Comparison of ENCODE assay signal across 1 cellular context in the genomic region with DNA sequence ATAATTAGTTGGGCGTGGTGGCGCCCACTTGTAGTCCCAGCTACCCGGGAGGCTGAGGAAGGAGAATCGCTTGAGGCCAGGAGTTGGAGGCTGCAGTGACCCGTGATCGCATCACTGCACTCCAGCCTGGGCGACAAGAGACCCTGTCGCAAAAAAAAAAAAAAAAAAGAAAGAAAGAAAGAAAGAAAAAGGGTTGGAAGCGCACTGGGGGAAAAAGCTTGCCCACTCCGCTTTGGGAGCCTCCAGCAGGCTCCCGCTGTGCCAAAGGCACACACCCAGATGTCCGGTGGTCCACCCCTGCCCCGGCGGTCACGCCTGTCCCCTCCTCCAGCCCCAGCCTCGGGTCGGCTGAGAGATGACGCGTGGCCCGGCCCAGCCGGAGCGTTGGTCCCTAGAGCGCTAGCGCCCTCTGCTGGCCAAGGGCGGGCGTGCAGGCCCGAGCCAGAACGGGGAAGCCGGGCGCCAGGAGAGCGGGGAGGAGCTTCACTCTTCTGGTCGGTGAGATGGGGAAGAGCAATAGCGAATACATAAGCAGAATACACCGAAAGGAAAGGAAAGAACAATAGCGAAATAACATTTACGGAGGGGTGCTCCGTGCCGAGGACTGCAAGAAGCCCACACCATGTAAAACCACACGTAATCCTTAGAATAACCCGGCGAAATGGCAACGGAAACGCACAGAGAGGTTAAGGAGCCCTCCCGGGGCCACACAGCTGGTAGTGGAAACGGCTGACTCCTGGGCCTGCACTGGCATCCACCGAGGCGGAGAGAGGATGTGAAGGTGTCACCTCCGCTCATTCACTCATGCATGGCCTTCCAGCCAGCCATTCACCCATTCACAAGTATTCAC.
TF ChIP-seq lines count a peak whose summit lies in the region.

No MANE protein-coding gene starts in this region.

TF ChIP-seq in K562, 482 proteins besides CTCF, POLR2A, EP300 and RAD21 (continued from another document and continues in another):
- TF ChIP-seq PHF8 (IDR thresholded peaks at IDR 0.05; ENCODE audit: borderline replicate concordance, low read length) (peak; percentile 52; the same call in 1 of the 2 replicates), SUPT5H (IDR thresholded peaks at IDR 0.05) (peak; percentile 49; the same call in 1 of the 2 replicates), FIP1L1 (IDR thresholded peaks at IDR 0.05; ENCODE audit: low read depth, low read length, poor library complexity, severe bottlenecking) (peak; percentile 47), CCNT2 (IDR thresholded peaks at IDR 0.05; ENCODE audit: borderline replicate concordance, extremely low read depth, insufficient read length, low read depth, low read length) (peak; percentile 54), HMG20A (CRISPR knock-in tag; conservative IDR thresholded peaks at IDR 0.05) (no peak), REST (CRISPR knock-in tag; IDR thresholded peaks at IDR 0.05; ENCODE audit: low read depth) (no peak), TCFL5 (CRISPR knock-in tag; conservative IDR thresholded peaks at IDR 0.05) (no peak), SMARCA5 (IDR thresholded peaks at IDR 0.05) (peak; percentile 93), KAT7 (CRISPR knock-in tag; IDR thresholded peaks at IDR 0.05; ENCODE audit: borderline replicate concordance) (no peak), CHCHD3 (CRISPR knock-in tag; IDR thresholded peaks at IDR 0.05) (no peak), ZNF512 (tag; IDR thresholded peaks at IDR 0.05) (no peak), ZNF224 (CRISPR knock-in tag; IDR thresholded peaks at IDR 0.05) (0 out of 2 replicates have a peak, but pooled peaks have one; percentile 67), ARID1B (IDR thresholded peaks at IDR 0.05) (peak; percentile 15; the same call in 1 of the 2 replicates), EHMT2 (IDR thresholded peaks at IDR 0.05) (no peak), TRIM28 (IDR thresholded peaks at IDR 0.05) (0 out of 2 replicates have a peak, but pooled peaks have one; percentile 15), SOX6 (IDR thresholded peaks at IDR 0.05) (peak; percentile 46; the same call in 1 of the 2 replicates), ARID2 (IDR thresholded peaks at IDR 0.05) (peak; percentile 99), EP400 (IDR thresholded peaks at IDR 0.05) (peak; percentile 89), ZNF639 (CRISPR knock-in tag; conservative IDR thresholded peaks at IDR 0.05 in 1 of 2, IDR thresholded peaks at IDR 0.05 in 1 of 2) (no peak; a peak in 1 of 4 replicates), L3MBTL2 (IDR thresholded peaks at IDR 0.05) (peak; percentile 86), HDAC2 (IDR thresholded peaks at IDR 0.05) (peak; percentile 94), VEZF1 (CRISPR knock-in tag; IDR thresholded peaks at IDR 0.05) (peak; percentile 68), ZNF592 (IDR thresholded peaks at IDR 0.05) (peak; percentile 71), ZNF24 (IDR thresholded peaks at IDR 0.05) (0 out of 2 replicates have a peak, but pooled peaks have one; percentile 27), MAZ (CRISPR knock-in tag; conservative IDR thresholded peaks at IDR 0.05 in 1 of 2, IDR thresholded peaks at IDR 0.05 in 1 of 2) (peak; percentile 69 to 96; a peak in 3 of 4 replicates), HCFC1 (IDR thresholded peaks at IDR 0.05; ENCODE audit: low read depth, low read length) (peak; percentile 56), MCM2 (IDR thresholded peaks at IDR 0.05; ENCODE audit: low read depth) (no peak), TRIM25 (IDR thresholded peaks at IDR 0.05; ENCODE audit: borderline replicate concordance) (0 out of 2 replicates have a peak, but pooled peaks have one; percentile 40), JUN (IDR thresholded peaks at IDR 0.05; ENCODE audit: borderline replicate concordance, low read depth, low read length) (0 out of 2 replicates have a peak, but pooled peaks have one; percentile 41), JUN (CRISPR knock-in tag; IDR thresholded peaks at IDR 0.05; ENCODE audit: borderline replicate concordance) (no peak), BRCA1 (IDR thresholded peaks at IDR 0.05) (no peak), BRCA1 (CRISPR knock-in tag; IDR thresholded peaks at IDR 0.05) (no peak), DEAF1 (CRISPR knock-in tag; IDR thresholded peaks at IDR 0.05) (peak; percentile 99)
- TF ChIP-seq, protein P1, sequence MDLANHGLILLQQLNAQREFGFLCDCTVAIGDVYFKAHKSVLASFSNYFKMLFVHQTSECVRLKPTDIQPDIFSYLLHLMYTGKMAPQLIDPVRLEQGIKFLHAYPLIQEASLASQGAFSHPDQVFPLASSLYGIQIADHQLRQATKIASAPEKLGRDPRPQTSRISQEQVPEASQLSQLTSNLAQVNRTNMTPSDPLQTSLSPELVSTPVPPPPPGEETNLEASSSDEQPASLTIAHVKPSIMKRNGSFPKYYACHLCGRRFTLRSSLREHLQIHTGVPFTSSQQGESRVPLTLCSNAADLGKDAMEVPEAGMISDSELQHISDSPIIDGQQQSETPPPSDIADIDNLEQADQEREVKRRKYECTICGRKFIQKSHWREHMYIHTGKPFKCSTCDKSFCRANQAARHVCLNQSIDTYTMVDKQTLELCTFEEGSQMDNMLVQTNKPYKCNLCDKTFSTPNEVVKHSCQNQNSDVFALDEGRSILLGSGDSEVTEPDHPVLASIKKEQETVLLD (IDR thresholded peaks at IDR 0.05): no peak
- TF ChIP-seq, protein P2, sequence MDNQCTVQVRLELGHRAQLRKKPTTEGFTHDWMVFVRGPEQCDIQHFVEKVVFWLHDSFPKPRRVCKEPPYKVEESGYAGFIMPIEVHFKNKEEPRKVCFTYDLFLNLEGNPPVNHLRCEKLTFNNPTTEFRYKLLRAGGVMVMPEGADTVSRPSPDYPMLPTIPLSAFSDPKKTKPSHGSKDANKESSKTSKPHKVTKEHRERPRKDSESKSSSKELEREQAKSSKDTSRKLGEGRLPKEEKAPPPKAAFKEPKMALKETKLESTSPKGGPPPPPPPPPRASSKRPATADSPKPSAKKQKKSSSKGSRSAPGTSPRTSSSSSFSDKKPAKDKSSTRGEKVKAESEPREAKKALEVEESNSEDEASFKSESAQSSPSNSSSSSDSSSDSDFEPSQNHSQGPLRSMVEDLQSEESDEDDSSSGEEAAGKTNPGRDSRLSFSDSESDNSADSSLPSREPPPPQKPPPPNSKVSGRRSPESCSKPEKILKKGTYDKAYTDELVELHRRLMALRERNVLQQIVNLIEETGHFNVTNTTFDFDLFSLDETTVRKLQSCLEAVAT (IDR thresholded peaks at IDR 0.05): peak in 1 of 2 experiments; percentile 14; a peak in 1 of 4 replicates
